In genomic region chr9:38360880-38361836, GRCh38 we compare ENCODE assay signal across 24 cellular contexts. TPM values are rescaled to one million over a fixed set of nuclear protein-coding genes. Genes with fewer than 3 reads are reported as not detected.
DNase-seq lines count a peak whose midpoint lies in the region; ATAC-seq and TF ChIP-seq lines count a peak whose summit lies in the region.
"Had no signal": no experiment of that assay in that cellular context is flagged by ENCODE, and none has a peak within 500 bp of the region (broad histone marks: within the 10 kb centered on the region; RNA-seq: fewer than 3 reads in every experiment).

No MANE protein-coding gene starts in this region.

- peaks cover 6% of the 10 kb centered on the region for H3K4me1 ChIP-seq in cardiac muscle cell (ENCODE audit: low read depth)
- H3K4me1 ChIP-seq in left ventricle myocardium inferior: no peaks in the 10 kb centered on the region
- H3K4me1 ChIP-seq in spleen: peaks cover 0 to 11% (median 0%) of the 10 kb centered on the region in 6 donors
- H3K4me1 ChIP-seq: parathyroid adenoma, uterus had no signal

- no peak for TF ChIP-seq POLR2A in spleen (IDR thresholded peaks at IDR 0.05)
- TF ChIP-seq POLR2A in erythroblast (IDR thresholded peaks at IDR 0.05; ENCODE audit: low read length): no peak

- H3K27me3 ChIP-seq in cardiac muscle cell (no peaks in the 10 kb centered on the region), left ventricle myocardium inferior (ENCODE audit: low read depth) (peaks cover 4% of the 10 kb centered on the region), spleen (replicated peaks in 1 of 7) (no peaks in the 10 kb centered on the region)
- H3K27me3 ChIP-seq: gastroesophageal sphincter, uterus had no signal

- no peak overlapping the region for H3K4me3 ChIP-seq in cardiac muscle cell
- no peak overlapping the region for H3K4me3 ChIP-seq in left ventricle myocardium inferior
- H3K4me3 ChIP-seq in spleen: no peak overlapping the region
- H3K4me3 ChIP-seq: gastroesophageal sphincter, uterus had no signal

- H3K36me3 ChIP-seq in cardiac muscle cell (no peaks in the 10 kb centered on the region), left ventricle myocardium inferior (no peaks in the 10 kb centered on the region), spleen (no peaks in the 10 kb centered on the region)
- H3K36me3 ChIP-seq: gastroesophageal sphincter, uterus had no signal

- DNase-seq in cardiac muscle cell (ENCODE audit: low read depth in 1 of 2, low spot score in 1 of 2) (peak; percentile 12 to 49), left ventricle myocardium inferior (no peak), NCI-H524 treated with DMSO at 0.1 percent for 48 hours (lab: John Stamatoyannopoulos, UW) (peak; percentile 44), left kidney (ENCODE audit: low read depth, low spot score) (peak; percentile 66), spleen (peak; percentile 22), erythroblast (lab: John Stamatoyannopoulos, UW) (no peak), Ammon's horn (ENCODE audit: low spot score) (no peak)
- DNase-seq: activated CD4-positive, alpha-beta T cell treated with anti-CD3 and anti-CD28 coated beads, Interleukin-2, amount 50 U/mL, for 1 hour; activated naive CD4-positive, alpha-beta T cell treated with anti-CD3 and anti-CD28 coated beads, Interleukin-2, amount 10 ng/mL, durations not matched to agents 7 days and 5 days; CD8-positive, alpha-beta T cell; dermis blood vessel endothelial cell; EL; H7; MV-4-11; NCI-H2081 treated with DMSO at 0.1 percent for 48 hours; small intestine; stimulated activated CD4-positive, alpha-beta T cell treated with anti-CD3 and anti-CD28 coated beads, Interleukin-4, amount 100 ng/mL, for 24 hours; SW 1271 had no signal

- intact Hi-C loops in left ventricle myocardium inferior (cut with micrococcal nuclease): no loop called here
- intact Hi-C loops in spleen (cut with DNase I; ENCODE audit: low total_unique reads): loop anchor here (10.0 kb wide), 1 partner anchor 446 kb away; no protein-coding TSS in a partner anchor

- no peak overlapping the region for H3K27ac ChIP-seq in cardiac muscle cell
- no peak overlapping the region for H3K27ac ChIP-seq in left ventricle myocardium inferior (replicated peaks)
- no peak overlapping the region for H3K27ac ChIP-seq in spleen
- H3K27ac ChIP-seq: epithelial cell of prostate, parathyroid adenoma, RWPE1, uterus had no signal

- H3K9me3 ChIP-seq in cardiac muscle cell (ENCODE audit: low read depth) (no peaks in the 10 kb centered on the region), left ventricle myocardium inferior (replicated peaks) (no peaks in the 10 kb centered on the region), spleen (no peaks in the 10 kb centered on the region)
- H3K9me3 ChIP-seq: gastroesophageal sphincter, uterus had no signal

- WGBS in spleen, 5 donors: 72 to 88% (median 85%) methylated on average over 13 of the region's 13 CpGs

- no peak for ATAC-seq in HG02852 (IDR thresholded peaks at IDR 0.05; ENCODE audit: unreplicated experiment)
- ATAC-seq: CD8-positive, alpha-beta T cell; gastroesophageal sphincter had no signal

- TF ChIP-seq CTCF in cardiac muscle cell (IDR thresholded peaks at IDR 0.05; ENCODE audit: low read depth, low read length) (no peak), left ventricle myocardium inferior (IDR thresholded peaks at IDR 0.05; ENCODE audit: borderline replicate concordance) (no peak), spleen (IDR thresholded peaks at IDR 0.05 in 8 of 11, conservative IDR thresholded peaks at IDR 0.05 in 3 of 11) (no peak)

RNA-seq across cellular contexts. Expression of gene ALDH1B1, which starts 31.3 kb away (rescaled TPM):
- total RNA-seq in cardiac muscle cell: 24.7 and 31.7 TPM in 2 replicates
- 34.7 and 51.6 TPM in 2 replicates for polyA plus RNA-seq in cardiac muscle cell
- total RNA-seq in left ventricle myocardium inferior: 21.6 TPM
- 10 to 100 TPM in 2 of 7 donors, 1 to 10 TPM in 5; 6.1 to 14.7 (median 8.7) TPM for total RNA-seq in spleen
- 10 to 100 TPM in 1 of 3 donors, 1 to 10 TPM in 2; 4.0 to 10.8 (median 6.4) TPM for polyA plus RNA-seq in spleen

Comparison
In these comparisons a context has a peak if more than half of its experiments do, and no peak if none do; other contexts are left out.
1. DNase-seq: peak in cardiac muscle cell (2 of 2), NCI-H524 treated with DMSO at 0.1 percent for 48 hours (single experiment), left kidney (single experiment) and spleen (single experiment); none in left ventricle myocardium inferior (single experiment), erythroblast (0 of 2) and Ammon's horn (single experiment).